ENCODE assay signal across 28 cellular contexts in genomic region chr11:45565589-45565988, GRCh38.
"Had no signal": no experiment of that assay in that cellular context is flagged by ENCODE, and none has a peak within 500 bp of the region (broad histone marks: within the 10 kb centered on the region; RNA-seq: fewer than 3 reads in every experiment).

No MANE protein-coding gene starts in this region.

- H3K4me1 ChIP-seq: colonic mucosa, foreskin keratinocyte had no signal

- H3K27ac ChIP-seq: colonic mucosa, coronary artery, dorsolateral prefrontal cortex, epithelial cell of prostate, esophagus muscularis mucosa, esophagus squamous epithelium, foreskin keratinocyte, gastrocnemius medialis, gastroesophageal sphincter, heart left ventricle, heart right ventricle had no signal

- H3K9me3 ChIP-seq: colonic mucosa, esophagus muscularis mucosa, esophagus squamous epithelium, gastrocnemius medialis, gastroesophageal sphincter, heart left ventricle, heart right ventricle had no signal

- FAIRE-seq: colon, endometrium, endothelial cell of umbilical vein, frontal cortex had no signal

- DNase-seq: colonic mucosa; cortex of kidney; dermis blood vessel endothelial cell; dorsolateral prefrontal cortex; effector CD4-positive, alpha-beta T cell; effector CD8-positive, alpha-beta T cell; effector memory CD4-positive, alpha-beta T cell; effector memory CD8-positive, alpha-beta T cell; endodermal cell; erythroblast; esophagus squamous epithelium; foreskin fibroblast; foreskin keratinocyte; foreskin melanocyte; gastrocnemius medialis; glutamatergic neuron; head of caudate nucleus; heart left ventricle; heart right ventricle had no signal

- H3K36me3 ChIP-seq: colonic mucosa, esophagus muscularis mucosa, esophagus squamous epithelium, gastrocnemius medialis, gastroesophageal sphincter, heart left ventricle, heart right ventricle had no signal

- ATAC-seq: effector memory CD8-positive, alpha-beta T cell; esophagus mucosa; foreskin keratinocyte; gastrocnemius medialis; gastroesophageal sphincter; heart left ventricle; heart right ventricle had no signal

- H3K4me3 ChIP-seq: colonic mucosa, coronary artery, dorsolateral prefrontal cortex, esophagus muscularis mucosa, esophagus squamous epithelium, gastrocnemius medialis, gastroesophageal sphincter, heart left ventricle, heart right ventricle had no signal

- H3K27me3 ChIP-seq: colonic mucosa, gastrocnemius medialis had no signal
